22 cellular contexts compared by ENCODE assay signal in the genomic region with DNA sequence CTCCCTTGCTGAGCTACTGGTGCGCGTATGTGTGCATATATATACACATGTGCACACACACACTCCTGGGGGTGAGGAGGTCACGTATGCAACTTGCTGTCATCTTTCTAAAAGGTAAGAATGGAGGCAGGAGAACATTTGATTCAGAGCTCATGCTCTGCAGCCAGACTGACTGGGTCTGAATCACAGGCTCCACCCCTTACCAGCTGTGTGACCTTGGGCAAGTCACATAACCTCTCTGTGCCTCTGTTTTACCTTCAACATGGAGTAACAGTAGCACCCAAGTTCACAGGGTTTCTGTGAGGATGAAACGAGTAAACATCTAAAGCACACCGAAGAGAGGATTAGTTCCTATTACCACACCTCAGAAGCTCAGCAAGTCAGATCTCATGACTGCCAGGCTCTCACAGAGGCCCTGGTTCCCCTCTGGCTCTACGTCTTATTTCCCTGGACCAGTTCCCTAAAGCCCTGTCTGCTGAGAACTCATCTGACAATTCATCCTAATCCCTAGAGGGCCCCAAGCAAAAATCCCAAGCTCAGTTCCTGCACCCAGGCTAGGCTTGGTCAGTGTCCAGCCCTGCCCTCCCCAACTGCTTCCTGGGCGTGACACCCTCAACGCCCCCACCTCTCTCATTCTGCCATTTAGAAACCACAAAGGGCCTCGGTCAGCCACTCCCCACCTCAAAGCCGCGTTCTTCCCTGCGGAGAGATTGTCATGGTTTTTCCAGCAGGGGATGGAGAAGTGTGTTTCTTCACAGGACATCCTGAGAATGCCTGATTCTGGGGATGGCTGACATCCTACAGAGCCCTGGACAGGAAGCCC. TPM values are rescaled to one million over a fixed set of nuclear protein-coding genes. Genes with fewer than 3 reads are reported as not detected.
DNase-seq lines count a peak whose midpoint lies in the region; ATAC-seq, FAIRE-seq and TF ChIP-seq lines count a peak whose summit lies in the region.
"Had no signal": no experiment of that assay in that cellular context is flagged by ENCODE, and none has a peak within 500 bp of the region (broad histone marks: within the 10 kb centered on the region; RNA-seq: fewer than 3 reads in every experiment).

No MANE protein-coding gene starts in this region.

- DNase-seq in A549 (ENCODE audit: low read depth in 1 of 2, low spot score in 1 of 2) (no peak), PC-9 (peak; percentile 10 to 18), choroid plexus epithelial cell (ENCODE audit: low read depth) (peak; percentile 59), HepG2 (ENCODE audit: low spot score) (no peak), iPS-NIHi11 (ENCODE audit: low spot score) (no peak), NCI-H1694 (lab: John Stamatoyannopoulos, UW) (no peak), NCI-H2081 (lab: John Stamatoyannopoulos, UW) (no peak), GM20000 (ENCODE audit: low spot score) (no peak)
- DNase-seq: activated naive CD8-positive, alpha-beta T cell treated with anti-CD3 and anti-CD28 coated beads, Interleukin-2, amount 10 ng/mL, durations not matched to agents 7 days and 5 days; effector CD4-positive, alpha-beta T cell; HCEC 1CT; heart left ventricle; immature natural killer cell; lower lobe of right lung; MG63; NCI-H774; pancreas; stimulated activated CD4-positive, alpha-beta T cell treated with anti-CD3 and anti-CD28 coated beads, Interleukin-4, amount 100 ng/mL, for 24 hours; upper lobe of left lung had no signal

- H3K9me2 ChIP-seq in PC-9 (ENCODE audit: insufficient read depth) = no peaks in the 10 kb centered on the region

- BruUV-seq in PC-9 (replicated peaks; lab: Mats Ljungman, UMichigan) (no TSS peak), HepG2 (replicated peaks; lab: Mats Ljungman, UMichigan) (no TSS peak)

- no peak overlapping the region for H3K4me2 ChIP-seq in A549
- H3K4me2 ChIP-seq in PC-9 = no peak overlapping the region
- no peak overlapping the region for H3K4me2 ChIP-seq in HepG2 (ENCODE audit: low read depth, low read length)

- POLR2A ChIA-PET in A549 (lab: Yijun Ruan, JAX) (no interaction called here), PC-9 (lab: Charles Lee; ENCODE audit: unreplicated experiment) (interaction anchor here (1.1 kb wide), 1 partner anchor 36 kb away, joined by 9 read pairs; no protein-coding TSS in a partner anchor), HepG2 (lab: Yijun Ruan, JAX) (no interaction called here)

- TF ChIP-seq RAD21 in A549 (conservative IDR thresholded peaks at IDR 0.05 in 1 of 2, IDR thresholded peaks at IDR 0.05 in 1 of 2) = no peak
- no peak for TF ChIP-seq RAD21 in HepG2 (CRISPR knock-in tag; IDR thresholded peaks at IDR 0.05)

- H3K4me3 ChIP-seq in A549 (no peak overlapping the region), PC-9 (no peak overlapping the region), choroid plexus epithelial cell (ENCODE audit: low read depth, low read length) (no peak overlapping the region), HepG2 (replicated peaks in 1 of 3; ENCODE audit: insufficient read depth in 1 of 3, low read depth in 2 of 3, low read length in 3 of 3) (no peak overlapping the region)
- H3K4me3 ChIP-seq: BLaER1 treated with 17β-estradiol and CSF1 and Interleukin-3, amounts not matched to agents 10 nM and 100 nM; breast epithelium; heart left ventricle; lower lobe of right lung; MG63; pancreas; upper lobe of left lung had no signal

- H3K79me2 ChIP-seq in PC-9 (ENCODE audit: low read depth) (no peaks in the 10 kb centered on the region), HepG2 (ENCODE audit: insufficient read depth, low read length) (no peaks in the 10 kb centered on the region)

- ATAC-seq in A549 = no peak
- ATAC-seq in HepG2 = no peak
- ATAC-seq: Panc1 had no signal

- H3K36me3 ChIP-seq in PC-9 (ENCODE audit: low read depth) (no peaks in the 10 kb centered on the region), HepG2 (replicated peaks in 1 of 2; ENCODE audit: control insufficient read depth in 1 of 2, insufficient read depth in 2 of 2, low read length in 2 of 2) (no peaks in the 10 kb centered on the region)
- H3K36me3 ChIP-seq: breast epithelium, MG63, pancreas had no signal

- H4K20me1 ChIP-seq in PC-9 (ENCODE audit: insufficient read depth) (no peaks in the 10 kb centered on the region), HepG2 (ENCODE audit: insufficient read depth, low read length) (no peaks in the 10 kb centered on the region)

- H3K27me3 ChIP-seq in PC-9 (ENCODE audit: insufficient read depth, low read depth) = no peaks in the 10 kb centered on the region
- peaks cover 15 to 64% of the 10 kb centered on the region in 2 experiments for H3K27me3 ChIP-seq in HepG2 (ENCODE audit: control insufficient read depth in 1 of 2, insufficient read depth in 2 of 2, low read length in 2 of 2)
- H3K27me3 ChIP-seq: BLaER1 treated with 17β-estradiol and CSF1 and Interleukin-3, amounts not matched to agents 10 nM and 100 nM; breast epithelium; heart left ventricle; MG63; pancreas; upper lobe of left lung had no signal

- no peak overlapping the region for H3K9ac ChIP-seq in HepG2 (ENCODE audit: insufficient read depth, low read depth, low read length)

- TF ChIP-seq EP300 in A549 (IDR thresholded peaks at IDR 0.05) (no peak), HepG2 (IDR thresholded peaks at IDR 0.05; ENCODE audit: low read depth in 2 of 2, low read length in 2 of 2) (no peak), HepG2 (CRISPR knock-in tag; IDR thresholded peaks at IDR 0.05; ENCODE audit: borderline replicate concordance) (no peak)

- TF ChIP-seq POLR2A in A549 (IDR thresholded peaks at IDR 0.05; ENCODE audit: low read length) = no peak
- TF ChIP-seq POLR2A in HepG2 (IDR thresholded peaks at IDR 0.05; ENCODE audit: insufficient read depth in 1 of 2, low read depth in 2 of 2, low read length in 2 of 2) = no peak

- H3K27ac ChIP-seq in A549 = no peak overlapping the region
- H3K27ac ChIP-seq in PC-9 = no peak overlapping the region
- no peak overlapping the region for H3K27ac ChIP-seq in HepG2 (ENCODE audit: extremely low read length, insufficient read depth, low read length)
- H3K27ac ChIP-seq: breast epithelium, lower lobe of right lung, pancreas had no signal

- in situ Hi-C loops in HepG2 (cut with HindIII; ENCODE audit: extremely low pct_ligation_motif_present, low pct_unique_long_range_greater_than_20kb) = no loop called here

- CTCF ChIA-PET in A549 (lab: Yijun Ruan, JAX) (interaction anchor here (0.7 to 17.8 kb wide), 9 partner anchors 10 to 93 kb away, joined by 3 to 335 read pairs (median 5); partner anchors contain the start of gene ABR), PC-9 (lab: Charles Lee) (no interaction called here), HepG2 (lab: Yijun Ruan, JAX; ENCODE audit: low intra/inter-chr PET ratio, low total read pairs) (no interaction called here)

- 72% methylated on average over 12 of the region's 12 CpGs for WGBS in A549 (ENCODE audit: missing lambda C conversion rate)
- 22% methylated on average over 9 of the region's 12 CpGs for WGBS in HepG2 (ENCODE audit: low lambda C conversion rate)

- H3K9me3 ChIP-seq in A549 (no peaks in the 10 kb centered on the region), PC-9 (ENCODE audit: insufficient read depth, low read depth) (no peaks in the 10 kb centered on the region), HepG2 (ENCODE audit: low read length) (no peaks in the 10 kb centered on the region)
- H3K9me3 ChIP-seq: BLaER1 treated with 17β-estradiol and CSF1 and Interleukin-3, amounts not matched to agents 10 nM and 100 nM; breast epithelium; heart left ventricle; lower lobe of right lung; MG63; pancreas; upper lobe of left lung had no signal

- 0 out of 3 replicates have a peak, but pooled peaks cover 5% of the 10 kb centered on the region for H3K4me1 ChIP-seq in A549
- H3K4me1 ChIP-seq in PC-9 (replicated peaks; ENCODE audit: insufficient read depth) = no peaks in the 10 kb centered on the region
- H3K4me1 ChIP-seq in HepG2 (ENCODE audit: insufficient read depth, low read length) = no peaks in the 10 kb centered on the region
- H3K4me1 ChIP-seq: breast epithelium, pancreas had no signal

- intact Hi-C loops in PC-9 (cut with micrococcal nuclease; ENCODE audit: unreplicated experiment) = no loop called here
- intact Hi-C loops in HepG2 (cut with micrococcal nuclease; ENCODE audit: unreplicated experiment) = loop anchor here (5.0 kb wide), 1 partner anchor 461 kb away; no protein-coding TSS in a partner anchor

- FAIRE-seq in A549 (lab: Jason Lieb, UNC) (no peak), HepG2 (lab: Jason Lieb, UNC) (no peak)
- FAIRE-seq: pancreas had no signal

- 0 out of 2 replicates have a peak, but pooled peaks cover 8% of the 10 kb centered on the region for H3F3A ChIP-seq in PC-9 (ENCODE audit: insufficient read depth, low read depth)

- no peak overlapping the region for H2AFZ ChIP-seq in PC-9
- no peak overlapping the region for H2AFZ ChIP-seq in HepG2 (ENCODE audit: low read length)

- TF ChIP-seq CTCF in A549 (IDR thresholded peaks at IDR 0.05) (no peak), PC-9 (conservative IDR thresholded peaks at IDR 0.05) (no peak), choroid plexus epithelial cell (conservative IDR thresholded peaks at IDR 0.05; ENCODE audit: low read depth, low read length) (no peak), HepG2 (CRISPR knock-in tag; IDR thresholded peaks at IDR 0.05) (no peak), GM20000 (IDR thresholded peaks at IDR 0.05; ENCODE audit: extremely low read depth, missing control alignments) (no peak)

RNA-seq across cellular contexts. Expression of gene ABR, which starts 28.7 kb away (rescaled TPM):
- polyA plus RNA-seq in A549 (2011; rRNA removed) (62.5 and 70.9 TPM in 2 replicates), A549 (2017; fragmentation: RNase III; extraction: RNeasy Plus Mini Kit Qiagen cat#74134 plus additional on column Dnase treatment) (68.8 to 78.0 TPM (median 73.8 TPM) in 3 replicates), HepG2 (2011; rRNA removed) (40.4 TPM in 2 replicates)
- 128 and 131 TPM in 2 replicates for polyA plus RNA-seq in A549 (2012; cell fraction: cytosol; rRNA removed)
- polyA plus RNA-seq in A549 (2012; cell fraction: nucleus; rRNA removed) = 168 and 237 TPM in 2 replicates
- polyA minus RNA-seq in A549 (2011; rRNA and poly(A)+ RNA removed) = 103 and 133 TPM in 2 replicates
- total RNA-seq in PC-9 (2021) (76.0 and 84.4 TPM in 2 replicates), HepG2 (2016; rRNA removed; fragmentation: Illumina TruSeq; extraction: Trizol) (10.9 and 12.4 TPM in 2 replicates)
- 5.9 and 7.8 TPM in 2 replicates for total RNA-seq in HepG2 (2016; cell fraction: cytosol; rRNA removed; fragmentation: Illumina TruSeq; extraction: Trizol; ENCODE audit: low read depth)
- 9.1 and 11.6 TPM in 2 replicates for total RNA-seq in HepG2 (2016; cell fraction: insoluble cytoplasmic fraction; rRNA removed; fragmentation: Illumina TruSeq; extraction: Trizol)
- 9.3 and 10.5 TPM in 2 replicates for total RNA-seq in HepG2 (2016; cell fraction: membrane; rRNA removed; fragmentation: Illumina TruSeq; extraction: Trizol)
- 8.0 and 11.0 TPM in 2 replicates for total RNA-seq in HepG2 (2016; cell fraction: nucleus; rRNA removed; fragmentation: Illumina TruSeq; extraction: Trizol)
- polyA plus RNA-seq in HepG2 (2011; cell fraction: cytosol; rRNA removed) = 13.2 and 21.6 TPM in 2 replicates
- polyA plus RNA-seq in HepG2 (2011; cell fraction: nucleus; rRNA removed) = 68.7 and 98.6 TPM in 2 replicates
- 10.2 and 11.3 TPM in 2 replicates for polyA plus RNA-seq in HepG2 (2012)
- polyA plus RNA-seq in HepG2 (2016; cell fraction: cytosol; fragmentation: Illumina TruSeq; extraction: Trizol; ENCODE audit: low read depth) = 0.85 and 1.1 TPM in 2 replicates
- polyA plus RNA-seq in HepG2 (2016; cell fraction: insoluble cytoplasmic fraction; fragmentation: Illumina TruSeq; extraction: Trizol; ENCODE audit: low read depth) = 8.6 and 11.0 TPM in 2 replicates
- 2.9 and 3.5 TPM in 2 replicates for polyA plus RNA-seq in HepG2 (2016; cell fraction: membrane; fragmentation: Illumina TruSeq; extraction: Trizol; ENCODE audit: low read depth)
- 18.8 and 21.3 TPM in 2 replicates for polyA plus RNA-seq in HepG2 (2016; cell fraction: nucleus; fragmentation: Illumina TruSeq; extraction: Trizol; ENCODE audit: insufficient read depth, low read depth)
- polyA minus RNA-seq in HepG2 (2011; rRNA and poly(A)+ RNA removed; ENCODE audit: low replicate concordance) = 37.5 and 62.6 TPM in 2 replicates
- polyA minus RNA-seq in HepG2 (2011; cell fraction: cytosol; rRNA and poly(A)+ RNA removed) = 19.0 and 21.4 TPM in 2 replicates
- polyA minus RNA-seq in HepG2 (2011; cell fraction: nucleus; rRNA and poly(A)+ RNA removed) = 24.5 and 24.6 TPM in 2 replicates

Comparison
In these comparisons a context has a peak if more than half of its experiments do, and no peak if none do; other contexts are left out.
1. DNase-seq: peak in PC-9 (2 of 2) and choroid plexus epithelial cell (single experiment); none in A549 (0 of 2), HepG2 (single experiment), iPS-NIHi11 (single experiment), NCI-H1694 (single experiment), NCI-H2081 (0 of 2) and GM20000 (single experiment).
2. Of the 38 proteins assayed by ChIP-seq in both HepG2 and A549: peak only in HepG2: none; only in A549: KDM1A and ZFP36; in both: none; in neither: 36.